ENCODE assay signal across 21 cellular contexts in the genomic region with DNA sequence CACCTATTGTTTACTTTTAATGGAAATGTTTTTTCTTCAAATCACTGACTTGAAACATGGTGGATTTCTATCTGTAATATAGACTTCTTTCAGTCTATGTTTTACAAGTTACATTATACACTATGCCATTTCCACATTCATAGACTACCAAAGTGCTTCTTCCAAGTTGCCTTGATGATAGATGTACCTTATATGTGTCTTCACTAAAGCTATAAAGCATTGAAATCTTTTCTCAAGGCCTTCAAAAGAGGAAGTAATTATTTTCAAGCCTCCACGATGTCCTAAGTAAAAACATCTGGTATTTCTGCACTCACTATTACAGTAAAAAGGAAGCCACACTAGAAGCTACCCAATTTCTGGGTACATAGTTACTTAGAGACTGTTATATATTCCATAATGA.
"Had no signal": no experiment of that assay in that cellular context is flagged by ENCODE, and none has a peak within 500 bp of the region (broad histone marks: within the 10 kb centered on the region; RNA-seq: fewer than 3 reads in every experiment).

No MANE protein-coding gene starts in this region.

- DNase-seq: activated B cell treated with CpG ODN at 0.5 μM for 24 hours; activated CD4-positive, alpha-beta T cell treated with anti-CD3 and anti-CD28 coated beads, Interleukin-2, amount 50 U/mL, for 1 hour; activated CD8-positive, alpha-beta T cell treated with anti-CD3 and anti-CD28 coated beads for 36 hours; activated naive CD8-positive, alpha-beta T cell treated with anti-CD3 and anti-CD28 coated beads, Interleukin-2, amount 50 U/mL, for 24 hours; activated T-cell treated with anti-CD3 and anti-CD28 coated beads, Interleukin-2, amount 50 U/mL, for 48 hours; amygdala; caudate nucleus; cortex of kidney; effector memory CD8-positive, alpha-beta T cell; erythroblast; foreskin melanocyte; kidney glomerular epithelial cell; left lung; mesendoderm; natural killer cell; occipital lobe; psoas muscle; sigmoid colon; small intestine; stimulated activated CD4-positive, alpha-beta T cell treated with anti-CD3 and anti-CD28 coated beads, Interleukin-4, amount 100 ng/mL, for 24 hours; trophoblast cell had no signal
